18 cellular contexts compared by ENCODE assay signal in genomic region chr22:38295863-38296262, GRCh38. TPM values are rescaled to one million over a fixed set of nuclear protein-coding genes. Genes with fewer than 3 reads are reported as not detected.
DNase-seq lines count a peak whose midpoint lies in the region; ATAC-seq, FAIRE-seq and TF ChIP-seq lines count a peak whose summit lies in the region.
"Had no signal": no experiment of that assay in that cellular context is flagged by ENCODE, and none has a peak within 500 bp of the region (broad histone marks: within the 10 kb centered on the region; RNA-seq: fewer than 3 reads in every experiment).

No MANE protein-coding gene starts in this region.

- no peak overlapping the region for H3K4ac ChIP-seq in H1 (replicated peaks; ENCODE audit: insufficient read length, low read depth, low read length)

- H3K4me2 ChIP-seq in GM23248 (ENCODE audit: unreplicated experiment) (no peak overlapping the region), H1 (ENCODE audit: insufficient read depth in 1 of 2, low read depth in 2 of 2, low read length in 2 of 2) (no peak overlapping the region)

- no peak overlapping the region for H2BK12ac ChIP-seq in H1 (ENCODE audit: low read depth, low read length)

- H3K27ac ChIP-seq in GM23248: 0 out of 2 replicates have a peak overlapping the region, but pooled peaks have one; percentile 25
- peak overlapping the region; percentile 98 for H3K27ac ChIP-seq in RWPE2 (ENCODE audit: poor library complexity, severe bottlenecking)
- no peak overlapping the region for H3K27ac ChIP-seq in H1 (ENCODE audit: low read depth, low read length)
- H3K27ac ChIP-seq in skeletal muscle tissue (ENCODE audit: low read depth, low read length): peak overlapping the region; percentile 18
- H3K27ac ChIP-seq in stomach: no peak overlapping the region

- in situ Hi-C loops in GM23248 (cut with MboI): no loop called here

- no peaks in the 10 kb centered on the region for H3F3A ChIP-seq in GM23248 (ENCODE audit: insufficient read depth)

- TF ChIP-seq EP300 in H1 (IDR thresholded peaks at IDR 0.05; ENCODE audit: borderline replicate concordance in 1 of 2, low read depth in 2 of 2, low read length in 2 of 2) (no peak), stomach (IDR thresholded peaks at IDR 0.05) (no peak)

- H3K79me1 ChIP-seq in H1 (ENCODE audit: low read depth, low read length): peaks cover 7% of the 10 kb centered on the region; the same call in 1 of the 2 replicates

- no peak overlapping the region for H2BK120ac ChIP-seq in H1 (replicated peaks; ENCODE audit: low read depth, low read length)

- H4K5ac ChIP-seq in H1 (ENCODE audit: insufficient read length, low read depth, low read length): peak overlapping the region; percentile 1

- no peak overlapping the region for H4K91ac ChIP-seq in H1 (replicated peaks; ENCODE audit: insufficient read length, low read length)

- no peak overlapping the region for H2BK15ac ChIP-seq in H1 (ENCODE audit: low read length)

- no peaks in the 10 kb centered on the region for H3K9me2 ChIP-seq in GM23248 (ENCODE audit: insufficient read depth)

- no peaks in the 10 kb centered on the region for H3K4me1 ChIP-seq in GM23248 (ENCODE audit: insufficient read depth)
- peaks cover 30% of the 10 kb centered on the region for H3K4me1 ChIP-seq in RWPE2 (ENCODE audit: insufficient read depth, poor library complexity, severe bottlenecking)
- peaks cover 0 to 1% (median 0%) of the 10 kb centered on the region in 4 experiments; a peak in 3 of 7 replicates for H3K4me1 ChIP-seq in H1 (replicated peaks in 1 of 4; ENCODE audit: control insufficient read depth in 3 of 4, insufficient read depth in 4 of 4, low read length in 3 of 4)
- H3K4me1 ChIP-seq in skeletal muscle tissue (ENCODE audit: control insufficient read depth in 3 of 3, insufficient read depth in 3 of 3, low read length in 3 of 3): peaks cover 11 to 29% (median 26%) of the 10 kb centered on the region in 3 donors
- H3K4me1 ChIP-seq in stomach: peaks cover 0 to 24% (median 9%) of the 10 kb centered on the region in 4 donors

- WGBS in GM23248 (ENCODE audit: low coverage in 1 of 2, low lambda C conversion rate in 2 of 2, missing lambda C conversion rate in 2 of 2), 2 experiments: 91 to 93% methylated on average over 9 of the region's 9 CpGs
- 87% methylated on average over 9 of the region's 9 CpGs; no CpG with 5 or more reads in 1 of the 2 experiments for WGBS in H1 (ENCODE audit: extremely low coverage in 1 of 2, insufficient coverage in 1 of 2, insufficient read length in 1 of 2, insufficient replicate concordance in 2 of 2, low coverage in 1 of 2, low lambda C conversion rate in 2 of 2, missing lambda C conversion rate in 1 of 2), 2 experiments
- WGBS in stomach, 5 donors: 86 to 96% (median 91%) methylated on average over 9 of the region's 9 CpGs

- H3K23ac ChIP-seq in H1 (ENCODE audit: insufficient read length): no peak overlapping the region

- H2AK5ac ChIP-seq in H1 (ENCODE audit: low read depth, low read length): no peak overlapping the region

- no peaks in the 10 kb centered on the region for H4K20me1 ChIP-seq in GM23248 (ENCODE audit: insufficient read depth)
- H4K20me1 ChIP-seq in H1 (replicated peaks in 1 of 2; ENCODE audit: control insufficient read depth in 1 of 2, insufficient read depth in 2 of 2, low read length in 2 of 2): peaks cover 29 to 49% of the 10 kb centered on the region in 2 experiments

- peaks cover 87% of the 10 kb centered on the region for H3K79me2 ChIP-seq in GM23248 (ENCODE audit: insufficient read depth)
- peaks cover 0 to 7% of the 10 kb centered on the region in 2 experiments; a peak in 1 of 4 replicates for H3K79me2 ChIP-seq in H1 (ENCODE audit: control insufficient read depth in 1 of 2, insufficient read depth in 2 of 2, low read length in 2 of 2)

- H3K9ac ChIP-seq in GM23248 (no peak overlapping the region), H1 (replicated peaks in 1 of 4; ENCODE audit: extremely low read depth in 1 of 4, low read depth in 3 of 4, low read length in 3 of 4) (no peak overlapping the region), skeletal muscle tissue (ENCODE audit: low read depth in 1 of 3, low read length in 3 of 3) (no peak overlapping the region)

- no peaks in the 10 kb centered on the region for H3K23me2 ChIP-seq in H1 (ENCODE audit: low read depth, low read length)

- CTCF ChIA-PET in H1 (lab: Charles Lee; ENCODE audit: partially characterized antibody): interaction anchor here (0.9 to 4.0 kb wide), 13 partner anchors 10 to 244 kb away, joined by 3 to 31 read pairs (median 4); partner anchors contain the start of gene TMEM184B

- H3K27me3 ChIP-seq in GM23248 (replicated peaks; ENCODE audit: insufficient read depth): no peaks in the 10 kb centered on the region
- H3K27me3 ChIP-seq in RWPE2 (ENCODE audit: insufficient read depth, poor library complexity, severe bottlenecking): no peaks in the 10 kb centered on the region
- H3K27me3 ChIP-seq in H1 (replicated peaks in 1 of 4; ENCODE audit: control insufficient read depth in 3 of 4, extremely low read depth in 1 of 4, insufficient read depth in 3 of 4, low read length in 3 of 4): no peaks in the 10 kb centered on the region
- no peaks in the 10 kb centered on the region for H3K27me3 ChIP-seq in skeletal muscle tissue (ENCODE audit: control insufficient read depth in 3 of 3, insufficient read depth in 3 of 3, low read length in 3 of 3)
- H3K27me3 ChIP-seq in stomach: no peaks in the 10 kb centered on the region

- POLR2A ChIA-PET in H1 (lab: Charles Lee; ENCODE audit: partially characterized antibody): interaction anchor here (0.7 to 3.7 kb wide), 10 partner anchors 8 to 76 kb away, joined by 3 to 12 read pairs (median 4); no protein-coding TSS in a partner anchor

- no peak for TF ChIP-seq RAD21 in H1 (IDR thresholded peaks at IDR 0.05 in 1 of 2, conservative IDR thresholded peaks at IDR 0.05 in 1 of 2; ENCODE audit: low read depth in 2 of 2, low read length in 2 of 2)

- TF ChIP-seq POLR2A in H1 (IDR thresholded peaks at IDR 0.05; ENCODE audit: control extremely low read depth in 1 of 2, low read depth in 2 of 2, low read length in 2 of 2): no peak; a peak in 1 of 3 replicates
- TF ChIP-seq POLR2A in stomach (IDR thresholded peaks at IDR 0.05): no peak

- no peak for TF ChIP-seq CTCF in RWPE2 (IDR thresholded peaks at IDR 0.05; ENCODE audit: poor library complexity, severe bottlenecking)
- TF ChIP-seq CTCF in H1 (IDR thresholded peaks at IDR 0.05; ENCODE audit: control extremely low read depth in 1 of 3, insufficient read depth in 1 of 3, low read depth in 1 of 3, low read length in 3 of 3): no peak
- no peak for TF ChIP-seq CTCF in stomach (IDR thresholded peaks at IDR 0.05)

- H4K8ac ChIP-seq in H1 (ENCODE audit: extremely low read depth, insufficient read depth, low read length): peak overlapping the region; percentile 57; the same call in 1 of the 2 replicates

- intact Hi-C loops in stomach (cut with DNase I; ENCODE audit: low total_unique reads): no loop called here

- ATAC-seq in RWPE2 (ENCODE audit: low read depth): no peak
- ATAC-seq: K562 had no signal

- DNase-seq in GM23248 (no peak), RWPE2 (ENCODE audit: low spot score) (no peak), H1 (ENCODE audit: low read depth in 1 of 2, low spot score in 2 of 2) (no peak), stomach (no peak), H4 (ENCODE audit: low spot score) (no peak), OCI-M1 (lab: John Stamatoyannopoulos, UW) (no peak)
- DNase-seq: ACHN; Calu3; CD4-positive, alpha-beta T cell; NCI-H1092; NCI-H1694; NCI-H2107; NCI-H345; NCI-H526 treated with DMSO at 0.1 percent for 48 hours; NK-92 treated with Interleukin-12 subunit alpha and Interleukin-12 subunit beta, amount 100 ng/mL, for 24 hours; SIG-M5 had no signal

- no peak overlapping the region for H3K14ac ChIP-seq in H1 (ENCODE audit: insufficient read length)

- H3K4me3 ChIP-seq in GM23248 (no peak overlapping the region), RWPE2 (ENCODE audit: severe bottlenecking) (no peak overlapping the region), H1 (ENCODE audit: extremely low read depth in 1 of 4, insufficient read depth in 2 of 4, low read depth in 3 of 4, low read length in 4 of 4) (no peak overlapping the region), skeletal muscle tissue (ENCODE audit: low read length in 3 of 3) (no peak overlapping the region), stomach (no peak overlapping the region)
- H3K4me3 ChIP-seq: K562 had no signal

- H2AFZ ChIP-seq in GM23248: no peak overlapping the region
- H2AFZ ChIP-seq in H1 (ENCODE audit: low read length): no peak overlapping the region

- FAIRE-seq in H1 (lab: Jason Lieb, UNC): no peak
- FAIRE-seq: K562 had no signal

- no peak overlapping the region for H3K18ac ChIP-seq in H1 (ENCODE audit: extremely low read depth, low read length)

- H3K56ac ChIP-seq in H1 (replicated peaks; ENCODE audit: insufficient read length, low read depth, low read length): no peak overlapping the region

- H3K9me3 ChIP-seq in GM23248 (ENCODE audit: low read depth): no peaks in the 10 kb centered on the region
- H3K9me3 ChIP-seq in RWPE2 (ENCODE audit: severe bottlenecking): no peaks in the 10 kb centered on the region
- H3K9me3 ChIP-seq in H1 (ENCODE audit: insufficient read depth in 2 of 2, low read depth in 1 of 2, low read length in 1 of 2): no peaks in the 10 kb centered on the region
- no peaks in the 10 kb centered on the region for H3K9me3 ChIP-seq in skeletal muscle tissue (ENCODE audit: control insufficient read depth in 3 of 3, low read length in 3 of 3)
- no peaks in the 10 kb centered on the region for H3K9me3 ChIP-seq in stomach

- H2BK20ac ChIP-seq in H1 (ENCODE audit: low read length): no peak overlapping the region

- peaks cover 59% of the 10 kb centered on the region for H3K36me3 ChIP-seq in GM23248 (ENCODE audit: low read depth)
- H3K36me3 ChIP-seq in RWPE2 (ENCODE audit: low read depth): peaks cover 94% of the 10 kb centered on the region
- peaks cover 67 to 91% (median 85%) of the 10 kb centered on the region in 4 experiments for H3K36me3 ChIP-seq in H1 (ENCODE audit: control insufficient read depth in 2 of 4, insufficient read depth in 4 of 4, low read length in 3 of 4)
- peaks cover 76 to 93% (median 77%) of the 10 kb centered on the region in 3 donors for H3K36me3 ChIP-seq in skeletal muscle tissue (ENCODE audit: control insufficient read depth in 3 of 3, insufficient read depth in 3 of 3, low read length in 3 of 3)
- peaks cover 88 to 98% (median 98%) of the 10 kb centered on the region in 4 donors for H3K36me3 ChIP-seq in stomach

- H2BK5ac ChIP-seq in H1 (ENCODE audit: low read depth, low read length): no peak overlapping the region; the same call in 1 of the 2 replicates

RNA-seq across cellular contexts. Expression of gene CSNK1E, which starts 21.4 kb away (rescaled TPM):
- 117 and 130 TPM in 2 replicates for total RNA-seq in GM23248 (2014; rRNA removed; shearing (Covaris generic))
- polyA plus RNA-seq in GM23248 (2016; fragmentation: Nextera tagmentation; extraction: Ambion mirVana) (46.9 and 48.1 TPM in 2 replicates), H1 (2011; rRNA removed) (263 and 387 TPM in 2 replicates), stomach (10 to 100 TPM; 47.5 to 69.3 (median 66.9) TPM)
- 244 and 247 TPM in 2 replicates for total RNA-seq in H1 (2021; fragmentation: NEBNext Ultra II Directional; extraction: Animal tissue kit (Norgen Biotek cat#: 25700))
- polyA plus RNA-seq in H1 (2011; cell fraction: cytosol; rRNA removed): 335 TPM
- 537 TPM for polyA plus RNA-seq in H1 (2011; cell fraction: nucleus; rRNA removed)
- 185 to 231 TPM (median 213 TPM) in 4 replicates for polyA plus RNA-seq in H1 (2012, experiment 1 of 2)
- polyA plus RNA-seq in H1 (2012, experiment 2 of 2): 133 TPM
- polyA plus RNA-seq in H1 (2013, experiment 1 of 2): 177 TPM
- polyA plus RNA-seq in H1 (2013, experiment 2 of 2): 168 TPM
- 183 and 358 TPM in 2 replicates for polyA minus RNA-seq in H1 (2011; rRNA and poly(A)+ RNA removed)
- 170 TPM for polyA minus RNA-seq in H1 (2011; cell fraction: cytosol; rRNA and poly(A)+ RNA removed)
- 213 TPM for polyA minus RNA-seq in H1 (2011; cell fraction: nucleus; rRNA and poly(A)+ RNA removed)
- total RNA-seq in skeletal muscle tissue (71.0 TPM), stomach (100 to 1,000 TPM in 2 of 5 donors, 10 to 100 TPM in 3; 19.4 to 135 (median 93.9) TPM)
- total RNA-seq in H4 (2014; rRNA removed; shearing (Covaris generic)): 87.4 and 95.4 TPM in 2 replicates

RNA-seq across cellular contexts. Expression of gene TMEM184B, which starts 23.1 kb away (rescaled TPM):
- total RNA-seq in GM23248 (2014; rRNA removed; shearing (Covaris generic)): 73.2 and 91.0 TPM in 2 replicates
- polyA plus RNA-seq in GM23248 (2016; fragmentation: Nextera tagmentation; extraction: Ambion mirVana) (82.7 and 83.7 TPM in 2 replicates), H1 (2011; rRNA removed) (41.6 and 70.6 TPM in 2 replicates), stomach (10 to 100 TPM in 2 of 3 donors, 1 to 10 TPM in 1; 10.0 to 13.8 (median 10.8) TPM)
- total RNA-seq in H1 (2021; fragmentation: NEBNext Ultra II Directional; extraction: Animal tissue kit (Norgen Biotek cat#: 25700)): 79.9 and 81.0 TPM in 2 replicates
- 29.5 TPM for polyA plus RNA-seq in H1 (2011; cell fraction: cytosol; rRNA removed)
- 55.9 TPM for polyA plus RNA-seq in H1 (2011; cell fraction: nucleus; rRNA removed)
- 34.1 to 60.3 TPM (median 56.8 TPM) in 4 replicates for polyA plus RNA-seq in H1 (2012, experiment 1 of 2)
- polyA plus RNA-seq in H1 (2012, experiment 2 of 2): 49.3 TPM
- polyA plus RNA-seq in H1 (2013, experiment 1 of 2): 57.6 TPM
- polyA plus RNA-seq in H1 (2013, experiment 2 of 2): 64.6 TPM
- polyA minus RNA-seq in H1 (2011; rRNA and poly(A)+ RNA removed): 31.7 and 53.2 TPM in 2 replicates
- polyA minus RNA-seq in H1 (2011; cell fraction: cytosol; rRNA and poly(A)+ RNA removed): 60.0 TPM
- 32.2 TPM for polyA minus RNA-seq in H1 (2011; cell fraction: nucleus; rRNA and poly(A)+ RNA removed)
- total RNA-seq in skeletal muscle tissue (11.0 TPM), stomach (100 to 1,000 TPM in 1 of 5 donors, 10 to 100 TPM in 4; 27.0 to 110 (median 75.9) TPM)
- total RNA-seq in H4 (2014; rRNA removed; shearing (Covaris generic)): 46.6 and 62.1 TPM in 2 replicates

Comparison
In these comparisons a context has a peak if more than half of its experiments do, and no peak if none do; other contexts are left out.
1. H3K27ac ChIP-seq: peak in GM23248 (single experiment), RWPE2 (single experiment) and skeletal muscle tissue (single experiment); none in H1 (single experiment) and stomach (0 of 5).